22 cellular contexts compared by ENCODE assay signal in the genomic region with DNA sequence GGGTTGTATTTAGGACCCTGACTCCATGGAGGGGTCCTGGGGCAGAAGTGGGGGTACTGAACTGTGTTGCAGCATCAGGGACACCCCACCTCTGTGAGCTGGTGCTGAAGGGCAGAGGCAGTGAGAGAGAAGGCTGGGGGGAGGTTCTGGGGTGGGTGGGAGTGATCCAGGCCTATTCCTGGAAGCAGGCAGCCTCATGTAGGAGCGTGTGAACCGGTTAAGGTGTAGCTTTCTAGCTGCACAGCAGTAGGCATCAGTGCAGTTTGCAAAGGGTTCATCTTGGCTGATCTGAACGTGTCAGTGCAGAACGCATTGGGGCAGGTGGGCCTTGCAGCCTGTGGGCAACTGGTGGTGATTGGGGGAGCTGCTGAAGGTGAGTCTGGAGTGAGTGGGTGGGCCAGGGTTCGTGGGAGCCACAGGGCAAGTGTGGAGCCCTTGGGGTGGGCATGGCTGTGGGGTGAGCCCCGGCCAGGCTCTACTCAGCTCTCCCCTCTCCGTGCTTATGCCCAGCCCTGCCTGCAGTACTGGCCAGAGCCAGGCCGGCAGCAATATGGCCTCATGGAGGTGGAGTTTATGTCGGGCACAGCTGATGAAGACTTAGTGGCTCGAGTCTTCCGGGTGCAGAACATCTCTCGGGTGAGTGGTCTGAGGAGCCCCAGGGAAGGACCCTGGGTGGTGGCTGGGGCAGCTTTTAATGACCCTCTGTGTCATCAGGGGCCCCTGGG.
DNase-seq lines count a peak whose midpoint lies in the region; ATAC-seq and TF ChIP-seq lines count a peak whose summit lies in the region.
"Had no signal": no experiment of that assay in that cellular context is flagged by ENCODE, and none has a peak within 500 bp of the region (broad histone marks: within the 10 kb centered on the region; RNA-seq: fewer than 3 reads in every experiment).

No MANE protein-coding gene starts in this region.

- ATAC-seq in left ventricle myocardium superior (no peak), left cardiac atrium (no peak)
- ATAC-seq in activated T-helper 17 cell treated with anti-CD3 and anti-CD28 coated beads, Interleukin-2, amount 50 U/mL, for 72 hours (replicated peaks): no peak
- ATAC-seq: GM12878, PC-3, SK-N-SH treated with all-trans-retinoic acid at 6 μM for 48 hours had no signal

- H3K9me3 Mint-ChIP-seq in neural crest cell: no peaks in the 10 kb centered on the region
- H3K9me3 Mint-ChIP-seq in activated T-helper 17 cell treated with anti-CD3 and anti-CD28 coated beads, Interleukin-2, amount 50 U/mL, for 72 hours: no peaks in the 10 kb centered on the region
- H3K9me3 Mint-ChIP-seq: CD4-positive, alpha-beta T cell had no signal

- CTCF ChIA-PET in HEK293T (lab: Yijun Ruan, JAX): interaction anchor here (1.1 kb wide), 1 partner anchor 10 kb away, joined by 3 read pairs; no protein-coding TSS in a partner anchor

- POLR2A ChIA-PET in HEK293T (lab: Yijun Ruan, JAX): no interaction called here

- DNase-seq in NCI-H2107 treated with DMSO at 0.1 percent for 48 hours (lab: John Stamatoyannopoulos, UW; ENCODE audit: unreplicated experiment) (peak; percentile 47), NCI-H2107 (lab: John Stamatoyannopoulos, UW) (no peak), left ventricle myocardium superior (peak; percentile 18), left cardiac atrium (no peak), neural crest cell (ENCODE audit: low read depth, low spot score) (no peak), HEK293T (ENCODE audit: extremely low spot score) (no peak)
- DNase-seq in activated CD4-positive, alpha-beta T cell treated with anti-CD3 and anti-CD28 coated beads for 1 hour: no peak
- DNase-seq: Caco-2; CD4-positive, alpha-beta T cell; GOT3; MG63; NCI-H1417; NCI-H1930; NCI-H226; NCI-H748 treated with DMSO at 0.1 percent for 48 hours; NK-92 treated with Interleukin-12 subunit alpha and Interleukin-12 subunit beta, amount 100 ng/mL, for 24 hours; PC-3; RPMI8226; SIG-M5 had no signal

- H3K36me3 Mint-ChIP-seq in neural crest cell (ENCODE audit: low read depth): no peaks in the 10 kb centered on the region
- no peaks in the 10 kb centered on the region for H3K36me3 Mint-ChIP-seq in activated T-helper 17 cell treated with anti-CD3 and anti-CD28 coated beads, Interleukin-2, amount 50 U/mL, for 72 hours (ENCODE audit: low read depth)

- peak overlapping the region; percentile 81 for H3K27ac Mint-ChIP-seq in neural crest cell (ENCODE audit: unreplicated experiment)
- no peak overlapping the region for H3K27ac Mint-ChIP-seq in activated T-helper 17 cell treated with anti-CD3 and anti-CD28 coated beads, Interleukin-2, amount 50 U/mL, for 72 hours
- H3K27ac Mint-ChIP-seq: CD4-positive, alpha-beta T cell had no signal

- intact Hi-C loops in left ventricle myocardium superior (cut with micrococcal nuclease): no loop called here
- intact Hi-C loops in left cardiac atrium (cut with DNase I): no loop called here

- H3K4me3 Mint-ChIP-seq in neural crest cell: no peak overlapping the region
- H3K4me3 Mint-ChIP-seq in activated T-helper 17 cell treated with anti-CD3 and anti-CD28 coated beads, Interleukin-2, amount 50 U/mL, for 72 hours: no peak overlapping the region
- H3K4me3 Mint-ChIP-seq: CD4-positive, alpha-beta T cell had no signal

- H3K27me3 Mint-ChIP-seq in neural crest cell (ENCODE audit: low read depth): no peaks in the 10 kb centered on the region
- no peaks in the 10 kb centered on the region for H3K27me3 Mint-ChIP-seq in activated T-helper 17 cell treated with anti-CD3 and anti-CD28 coated beads, Interleukin-2, amount 50 U/mL, for 72 hours
- H3K27me3 Mint-ChIP-seq: CD4-positive, alpha-beta T cell had no signal

- peaks cover 14% of the 10 kb centered on the region for H3K4me1 Mint-ChIP-seq in neural crest cell
- H3K4me1 Mint-ChIP-seq in activated T-helper 17 cell treated with anti-CD3 and anti-CD28 coated beads, Interleukin-2, amount 50 U/mL, for 72 hours: no peaks in the 10 kb centered on the region

- no peak for TF ChIP-seq CTCF in neural crest cell (conservative IDR thresholded peaks at IDR 0.05)

TF ChIP-seq in HEK293T, 16 proteins besides CTCF, POLR2A, EP300 and RAD21:
- TF ChIP-seq SUZ12 (IDR thresholded peaks at IDR 0.05) (no peak), TARDBP (IDR thresholded peaks at IDR 0.05) (no peak)
- TF ChIP-seq, protein P1, sequence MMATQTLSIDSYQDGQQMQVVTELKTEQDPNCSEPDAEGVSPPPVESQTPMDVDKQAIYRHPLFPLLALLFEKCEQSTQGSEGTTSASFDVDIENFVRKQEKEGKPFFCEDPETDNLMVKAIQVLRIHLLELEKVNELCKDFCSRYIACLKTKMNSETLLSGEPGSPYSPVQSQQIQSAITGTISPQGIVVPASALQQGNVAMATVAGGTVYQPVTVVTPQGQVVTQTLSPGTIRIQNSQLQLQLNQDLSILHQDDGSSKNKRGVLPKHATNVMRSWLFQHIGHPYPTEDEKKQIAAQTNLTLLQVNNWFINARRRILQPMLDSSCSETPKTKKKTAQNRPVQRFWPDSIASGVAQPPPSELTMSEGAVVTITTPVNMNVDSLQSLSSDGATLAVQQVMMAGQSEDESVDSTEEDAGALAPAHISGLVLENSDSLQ (IDR thresholded peaks at IDR 0.05): no peak
TF ChIP-seq in HEK293T: peak in this region for 0.

Comparison
In these comparisons a context has a peak if more than half of its experiments do, and no peak if none do; other contexts are left out.
1. DNase-seq: peak in NCI-H2107 treated with DMSO at 0.1 percent for 48 hours (single experiment) and left ventricle myocardium superior (single experiment); none in NCI-H2107 (single experiment), left cardiac atrium (single experiment), neural crest cell (single experiment), HEK293T (single experiment) and activated CD4-positive, alpha-beta T cell treated with anti-CD3 and anti-CD28 coated beads for 1 hour (single experiment).